ENCODE assay signal across 20 cellular contexts in genomic region chr17:58403312-58403711, GRCh38. TPM values are rescaled to one million over a fixed set of nuclear protein-coding genes. Genes with fewer than 3 reads are reported as not detected.
DNase-seq lines count a peak whose midpoint lies in the region; ATAC-seq, FAIRE-seq and TF ChIP-seq lines count a peak whose summit lies in the region.
"Had no signal": no experiment of that assay in that cellular context is flagged by ENCODE, and none has a peak within 500 bp of the region (broad histone marks: within the 10 kb centered on the region; RNA-seq: fewer than 3 reads in every experiment).

No MANE protein-coding gene starts in this region.

- H2BK5ac ChIP-seq in H1 (ENCODE audit: low read depth, low read length): no peak overlapping the region

- WGBS in H1 (ENCODE audit: extremely low coverage in 1 of 2, insufficient coverage in 1 of 2, insufficient read length in 1 of 2, insufficient replicate concordance in 2 of 2, low coverage in 1 of 2, low lambda C conversion rate in 2 of 2, missing lambda C conversion rate in 1 of 2), 2 experiments: 23% methylated on average over 6 of the region's 6 CpGs; no CpG with 5 or more reads in 1 of the 2 experiments

- TF ChIP-seq EP300 in H1 (IDR thresholded peaks at IDR 0.05; ENCODE audit: borderline replicate concordance in 1 of 2, low read depth in 2 of 2, low read length in 2 of 2): no peak

- H3K18ac ChIP-seq in H1 (ENCODE audit: extremely low read depth, low read length): no peak overlapping the region

- no peaks in the 10 kb centered on the region for H3K79me1 ChIP-seq in H1 (ENCODE audit: low read depth, low read length)

- H4K8ac ChIP-seq in H1 (ENCODE audit: extremely low read depth, insufficient read depth, low read length): no peak overlapping the region

- H3K4ac ChIP-seq in H1 (replicated peaks; ENCODE audit: insufficient read length, low read depth, low read length): no peak overlapping the region

- peak; percentile 84 for DNase-seq in ELF-1 (ENCODE audit: low read depth, low spot score)
- peak; percentile 39 for DNase-seq in NCI-H226
- DNase-seq in H1 (ENCODE audit: low read depth in 1 of 2, low spot score in 2 of 2): no peak
- DNase-seq in neural crest cell (ENCODE audit: low read depth, low spot score): no peak
- no peak for DNase-seq in HuH-7 (ENCODE audit: low spot score)
- DNase-seq: activated CD8-positive, alpha-beta T cell treated with anti-CD3 and anti-CD28 coated beads for 36 hours; amniotic stem cell; COR-L47; GF-D8; right cardiac atrium; stimulated activated CD4-positive, alpha-beta T cell treated with anti-CD3 and anti-CD28 coated beads, Interleukin-4, amount 100 ng/mL, for 1 hour; thyroid gland had no signal

- TF ChIP-seq CTCF in H1 (IDR thresholded peaks at IDR 0.05; ENCODE audit: control extremely low read depth in 1 of 3, insufficient read depth in 1 of 3, low read depth in 1 of 3, low read length in 3 of 3): no peak
- TF ChIP-seq CTCF in neural crest cell (conservative IDR thresholded peaks at IDR 0.05): no peak

- H3K36me3 Mint-ChIP-seq in neural crest cell (ENCODE audit: low read depth): no peaks in the 10 kb centered on the region

- peak overlapping the region; percentile 85 for H3K27ac Mint-ChIP-seq in neural crest cell (ENCODE audit: unreplicated experiment)
- H3K27ac Mint-ChIP-seq: activated CD8-positive, alpha-beta T cell treated with anti-CD3 and anti-CD28 coated beads for 36 hours; activated T-helper 17 cell treated with anti-CD3 and anti-CD28 coated beads, Interleukin-2, amount 50 U/mL, for 72 hours; dendritic cell treated with granulocyte-macrophage colony-stimulating factor and Interleukin-4, amounts not matched to agents 40 ng/mL and 50 ng/mL, for 4 days had no signal

- no peak for ATAC-seq in GM18858 (IDR thresholded peaks at IDR 0.05; ENCODE audit: unreplicated experiment)
- ATAC-seq in HG02840 (IDR thresholded peaks at IDR 0.05; ENCODE audit: low FRiP score, unreplicated experiment): no peak
- no peak for ATAC-seq in HG02798 (IDR thresholded peaks at IDR 0.05; ENCODE audit: poor library complexity, unreplicated experiment)
- ATAC-seq: activated CD8-positive, alpha-beta T cell treated with anti-CD3 and anti-CD28 coated beads for 36 hours; activated T-helper 17 cell treated with anti-CD3 and anti-CD28 coated beads, Interleukin-2, amount 50 U/mL, for 72 hours; right cardiac atrium had no signal

- H3K79me2 ChIP-seq in H1 (ENCODE audit: control insufficient read depth in 1 of 2, insufficient read depth in 2 of 2, low read length in 2 of 2): no peaks in the 10 kb centered on the region

- POLR2A ChIA-PET in H1 (lab: Charles Lee; ENCODE audit: partially characterized antibody): no interaction called here

- no peak overlapping the region for H2AFZ ChIP-seq in H1 (ENCODE audit: low read length)

- peak overlapping the region in 1 of 4 experiments; percentile 28; a peak in 2 of 8 replicates for H3K4me3 ChIP-seq in H1 (ENCODE audit: extremely low read depth in 1 of 4, insufficient read depth in 2 of 4, low read depth in 3 of 4, low read length in 4 of 4)
- H3K4me3 ChIP-seq: lung, SK-N-MC, thyroid gland had no signal

- H4K5ac ChIP-seq in H1 (ENCODE audit: insufficient read length, low read depth, low read length): no peak overlapping the region

- H2BK120ac ChIP-seq in H1 (replicated peaks; ENCODE audit: low read depth, low read length): no peak overlapping the region

- peak; percentile 80 for FAIRE-seq in H1 (lab: Jason Lieb, UNC)

- no peak overlapping the region for H2AK5ac ChIP-seq in H1 (ENCODE audit: low read depth, low read length)

- peaks cover 15 to 43% (median 31%) of the 10 kb centered on the region in 4 experiments; a peak in 6 of 7 replicates for H3K27me3 ChIP-seq in H1 (replicated peaks in 1 of 4; ENCODE audit: control insufficient read depth in 3 of 4, extremely low read depth in 1 of 4, insufficient read depth in 3 of 4, low read length in 3 of 4)
- H3K27me3 ChIP-seq: thyroid gland had no signal

- H2BK12ac ChIP-seq in H1 (ENCODE audit: low read depth, low read length): no peak overlapping the region; the same call in 1 of the 2 replicates

- H3K27me3 Mint-ChIP-seq in neural crest cell (ENCODE audit: low read depth): no peaks in the 10 kb centered on the region
- H3K27me3 Mint-ChIP-seq: activated CD8-positive, alpha-beta T cell treated with anti-CD3 and anti-CD28 coated beads for 36 hours; activated T-helper 17 cell treated with anti-CD3 and anti-CD28 coated beads, Interleukin-2, amount 50 U/mL, for 72 hours had no signal

- H2BK15ac ChIP-seq in H1 (ENCODE audit: low read length): no peak overlapping the region

- no peak overlapping the region for H4K91ac ChIP-seq in H1 (replicated peaks; ENCODE audit: insufficient read length, low read length)

- no peak overlapping the region for H3K9ac ChIP-seq in H1 (replicated peaks in 1 of 4; ENCODE audit: extremely low read depth in 1 of 4, low read depth in 3 of 4, low read length in 3 of 4)

- no peak for TF ChIP-seq RAD21 in H1 (IDR thresholded peaks at IDR 0.05 in 1 of 2, conservative IDR thresholded peaks at IDR 0.05 in 1 of 2; ENCODE audit: low read depth in 2 of 2, low read length in 2 of 2)

- no peaks in the 10 kb centered on the region for H3K36me3 ChIP-seq in H1 (ENCODE audit: control insufficient read depth in 2 of 4, insufficient read depth in 4 of 4, low read length in 3 of 4)
- H3K36me3 ChIP-seq: thyroid gland had no signal

- H3K9me3 ChIP-seq in H1 (ENCODE audit: insufficient read depth in 2 of 2, low read depth in 1 of 2, low read length in 1 of 2): no peaks in the 10 kb centered on the region
- H3K9me3 ChIP-seq: thyroid gland had no signal

- H3K14ac ChIP-seq in H1 (ENCODE audit: insufficient read length): no peak overlapping the region

- no peak for TF ChIP-seq POLR2A in H1 (IDR thresholded peaks at IDR 0.05; ENCODE audit: control extremely low read depth in 1 of 2, low read depth in 2 of 2, low read length in 2 of 2)

- no peaks in the 10 kb centered on the region for H3K9me3 Mint-ChIP-seq in neural crest cell
- H3K9me3 Mint-ChIP-seq: activated CD8-positive, alpha-beta T cell treated with anti-CD3 and anti-CD28 coated beads for 36 hours; activated T-helper 17 cell treated with anti-CD3 and anti-CD28 coated beads, Interleukin-2, amount 50 U/mL, for 72 hours; dendritic cell treated with granulocyte-macrophage colony-stimulating factor and Interleukin-4, amounts not matched to agents 40 ng/mL and 50 ng/mL, for 4 days had no signal

- peaks cover 0 to 2% of the 10 kb centered on the region in 2 experiments for H4K20me1 ChIP-seq in H1 (replicated peaks in 1 of 2; ENCODE audit: control insufficient read depth in 1 of 2, insufficient read depth in 2 of 2, low read length in 2 of 2)

- CTCF ChIA-PET in H1 (lab: Charles Lee; ENCODE audit: partially characterized antibody): interaction anchor here (0.7 to 3.2 kb wide), 3 partner anchors 14 to 620 kb away, joined by 3 to 15 read pairs (median 3); partner anchors contain the start of gene RNF43

- no peak overlapping the region for H2BK20ac ChIP-seq in H1 (ENCODE audit: low read length)

- H3K4me3 Mint-ChIP-seq in neural crest cell: peak overlapping the region; percentile 64
- H3K4me3 Mint-ChIP-seq: activated CD8-positive, alpha-beta T cell treated with anti-CD3 and anti-CD28 coated beads for 36 hours; activated T-helper 17 cell treated with anti-CD3 and anti-CD28 coated beads, Interleukin-2, amount 50 U/mL, for 72 hours; dendritic cell treated with granulocyte-macrophage colony-stimulating factor and Interleukin-4, amounts not matched to agents 40 ng/mL and 50 ng/mL, for 4 days had no signal

- H3K23me2 ChIP-seq in H1 (ENCODE audit: low read depth, low read length): no peaks in the 10 kb centered on the region

- H3K4me1 Mint-ChIP-seq in neural crest cell: peaks cover 34% of the 10 kb centered on the region

- no peak overlapping the region for H3K56ac ChIP-seq in H1 (replicated peaks; ENCODE audit: insufficient read length, low read depth, low read length)

- peak overlapping the region; percentile 16 to 32; a peak in 3 of 4 replicates for H3K4me2 ChIP-seq in H1 (ENCODE audit: insufficient read depth in 1 of 2, low read depth in 2 of 2, low read length in 2 of 2)

- H3K27ac ChIP-seq in H1 (ENCODE audit: low read depth, low read length): no peak overlapping the region
- H3K27ac ChIP-seq: SK-N-MC, thyroid gland had no signal

- peaks cover 2 to 12% (median 8%) of the 10 kb centered on the region in 4 experiments; a peak in 4 of 7 replicates for H3K4me1 ChIP-seq in H1 (replicated peaks in 1 of 4; ENCODE audit: control insufficient read depth in 3 of 4, insufficient read depth in 4 of 4, low read length in 3 of 4)
- H3K4me1 ChIP-seq: thyroid gland had no signal

- H3K23ac ChIP-seq in H1 (ENCODE audit: insufficient read length): no peak overlapping the region

TF ChIP-seq in H1, 55 proteins besides CTCF, POLR2A, EP300 and RAD21 (continues in another document):
- no peak for TF ChIP-seq SIN3A (conservative IDR thresholded peaks at IDR 0.05 in 1 of 2, IDR thresholded peaks at IDR 0.05 in 1 of 2; ENCODE audit: low read depth in 1 of 2, low read length in 2 of 2)
- no peak for TF ChIP-seq SUZ12 (IDR thresholded peaks at IDR 0.05; ENCODE audit: low read length)
- TF ChIP-seq JUN (IDR thresholded peaks at IDR 0.05; ENCODE audit: low read depth, low read length): no peak

RNA-seq across cellular contexts. Expression of gene RNF43, which starts 14.0 kb away (rescaled TPM):
- 0.89 and 2.4 TPM in 2 replicates for total RNA-seq in H1 (2021; fragmentation: NEBNext Ultra II Directional; extraction: Animal tissue kit (Norgen Biotek cat#: 25700))
- polyA plus RNA-seq in H1 (2011; rRNA removed): 1.5 and 2.3 TPM in 2 replicates
- polyA plus RNA-seq in H1 (2011; cell fraction: cytosol; rRNA removed): 1.0 TPM
- polyA plus RNA-seq in H1 (2011; cell fraction: nucleus; rRNA removed): 2.4 TPM
- polyA plus RNA-seq in H1 (2012, experiment 1 of 2): 0.93 to 1.1 TPM (median 1.0 TPM) in 4 replicates
- 0.37 TPM for polyA plus RNA-seq in H1 (2012, experiment 2 of 2)
- 1.2 TPM for polyA plus RNA-seq in H1 (2013, experiment 1 of 2)
- polyA plus RNA-seq in H1 (2013, experiment 2 of 2): 2.0 TPM
- polyA minus RNA-seq in H1 (2011; rRNA and poly(A)+ RNA removed): 1.4 and 2.0 TPM in 2 replicates
- 1.0 TPM for polyA minus RNA-seq in H1 (2011; cell fraction: cytosol; rRNA and poly(A)+ RNA removed)
- 1.9 TPM for polyA minus RNA-seq in H1 (2011; cell fraction: nucleus; rRNA and poly(A)+ RNA removed)
- total RNA-seq in neural crest cell: 2.0 and 3.2 TPM in 2 replicates
- polyA plus RNA-seq: neural cell had no signal

RNA-seq across cellular contexts. Expression of gene SUPT4H1, which starts 51.3 kb away (rescaled TPM):
- total RNA-seq in H1 (2021; fragmentation: NEBNext Ultra II Directional; extraction: Animal tissue kit (Norgen Biotek cat#: 25700)): 103 and 112 TPM in 2 replicates
- 115 and 143 TPM in 2 replicates for polyA plus RNA-seq in H1 (2011; rRNA removed)
- 144 TPM for polyA plus RNA-seq in H1 (2011; cell fraction: cytosol; rRNA removed)
- 67.4 TPM for polyA plus RNA-seq in H1 (2011; cell fraction: nucleus; rRNA removed)
- polyA plus RNA-seq in H1 (2012, experiment 1 of 2): 166 to 180 TPM (median 170 TPM) in 4 replicates
- polyA plus RNA-seq in H1 (2012, experiment 2 of 2): 181 TPM
- polyA plus RNA-seq in H1 (2013, experiment 1 of 2): 66.5 TPM
- 66.6 TPM for polyA plus RNA-seq in H1 (2013, experiment 2 of 2)
- 73.5 and 87.0 TPM in 2 replicates for polyA minus RNA-seq in H1 (2011; rRNA and poly(A)+ RNA removed)
- polyA minus RNA-seq in H1 (2011; cell fraction: cytosol; rRNA and poly(A)+ RNA removed): 50.8 TPM
- polyA minus RNA-seq in H1 (2011; cell fraction: nucleus; rRNA and poly(A)+ RNA removed): 33.5 TPM
- total RNA-seq in neural crest cell: 79.1 and 83.8 TPM in 2 replicates

Comparison
In these comparisons a context has a peak if more than half of its experiments do, and no peak if none do; other contexts are left out.
1. DNase-seq: peak in ELF-1 (single experiment) and NCI-H226 (single experiment); none in H1 (0 of 2), neural crest cell (single experiment) and HuH-7 (single experiment).